20 cellular contexts compared by ENCODE assay signal in genomic region chr13:85541476-85541875, GRCh38.
A peak's percentile ranks its signal among the peaks of the same experiment; 100 is the strongest.
DNase-seq lines count a peak whose midpoint lies in the region; ATAC-seq, FAIRE-seq and TF ChIP-seq lines count a peak whose summit lies in the region.
"Had no signal": no experiment of that assay in that cellular context is flagged by ENCODE, and none has a peak within 500 bp of the region (broad histone marks: within the 10 kb centered on the region; RNA-seq: fewer than 3 reads in every experiment).

No MANE protein-coding gene starts in this region.

- no peaks in the 10 kb centered on the region for H3K36me3 ChIP-seq in OCI-LY1 (ENCODE audit: insufficient read depth, low read length)
- H3K36me3 ChIP-seq: BLaER1 treated with 17β-estradiol and CSF1 and Interleukin-3, amounts not matched to agents 10 nM and 100 nM; HAP-1; Peyer's patch had no signal

- peak; percentile 85 for ATAC-seq in left colon
- no peak for ATAC-seq in HG02840 (IDR thresholded peaks at IDR 0.05; ENCODE audit: low FRiP score, unreplicated experiment)
- ATAC-seq: A549 had no signal

- DNase-seq in activated naive CD4-positive, alpha-beta T cell treated with anti-CD3 and anti-CD28 coated beads, Interleukin-2, amount 10 ng/mL, durations not matched to agents 7 days and 5 days = no peak
- no peak for DNase-seq in activated naive CD4-positive, alpha-beta T cell treated with Interleukin-2 at 50 U/mL for 16 hours
- DNase-seq in H54 (ENCODE audit: insufficient read length, low spot score) (no peak), left colon (no peak), OCI-M2 (lab: John Stamatoyannopoulos, UW; ENCODE audit: unreplicated experiment) (no peak), D341Med (ENCODE audit: low spot score) (no peak)
- DNase-seq: DMS 273 treated with DMSO at 0.1 percent for 48 hours, KBM-7, NCI-H1417 treated with DMSO at 0.1 percent for 48 hours, NCI-H187 treated with DMSO at 0.1 percent for 48 hours, NCI-H2227 treated with DMSO at 0.1 percent for 48 hours, NCI-H524 treated with DMSO at 0.1 percent for 48 hours, Peyer's patch had no signal

- no peaks in the 10 kb centered on the region for H3K27me3 Mint-ChIP-seq in activated naive CD4-positive, alpha-beta T cell treated with anti-CD3 and anti-CD28 coated beads, Interleukin-2, amount 10 ng/mL, durations not matched to agents 7 days and 5 days

- H3K27ac Mint-ChIP-seq in activated naive CD4-positive, alpha-beta T cell treated with anti-CD3 and anti-CD28 coated beads, Interleukin-2, amount 10 ng/mL, durations not matched to agents 7 days and 5 days = peak overlapping the region; percentile 55

- no peak overlapping the region for H3K4me3 ChIP-seq in OCI-LY1 (ENCODE audit: low read depth, low read length, poor library complexity, severe bottlenecking)
- H3K4me3 ChIP-seq: A549; BLaER1 treated with 17β-estradiol and CSF1 and Interleukin-3, amounts not matched to agents 10 nM and 100 nM; HAP-1; Peyer's patch; SK-N-MC had no signal

- H3F3A ChIP-seq in OCI-LY1 (ENCODE audit: insufficient read depth, low read length) = no peaks in the 10 kb centered on the region

- H3K9ac ChIP-seq in OCI-LY1 (ENCODE audit: low read length) = no peak overlapping the region
- H3K9ac ChIP-seq: BLaER1 treated with 17β-estradiol and CSF1 and Interleukin-3, amounts not matched to agents 10 nM and 100 nM had no signal

- peaks cover 8% of the 10 kb centered on the region for H3K4me1 Mint-ChIP-seq in activated naive CD4-positive, alpha-beta T cell treated with anti-CD3 and anti-CD28 coated beads, Interleukin-2, amount 10 ng/mL, durations not matched to agents 7 days and 5 days

- H3K4me2 ChIP-seq in OCI-LY1 (ENCODE audit: low read length) = no peak overlapping the region; the same call in 1 of the 2 replicates
- H3K4me2 ChIP-seq: A549 had no signal

- no peaks in the 10 kb centered on the region for H3K36me3 Mint-ChIP-seq in activated naive CD4-positive, alpha-beta T cell treated with anti-CD3 and anti-CD28 coated beads, Interleukin-2, amount 10 ng/mL, durations not matched to agents 7 days and 5 days

- CTCF ChIA-PET in activated naive CD4-positive, alpha-beta T cell treated with anti-CD3 and anti-CD28 coated beads, Interleukin-2, amount 10 ng/mL, durations not matched to agents 7 days and 5 days (lab: Charles Lee) = no interaction called here

- H3K9me3 ChIP-seq in OCI-LY1 (ENCODE audit: low read length) = no peaks in the 10 kb centered on the region
- H3K9me3 ChIP-seq: A549; BLaER1 treated with 17β-estradiol and CSF1 and Interleukin-3, amounts not matched to agents 10 nM and 100 nM; HAP-1; Peyer's patch had no signal

- H3K9me3 Mint-ChIP-seq in activated naive CD4-positive, alpha-beta T cell treated with anti-CD3 and anti-CD28 coated beads, Interleukin-2, amount 10 ng/mL, durations not matched to agents 7 days and 5 days = no peaks in the 10 kb centered on the region

- peaks cover 38% of the 10 kb centered on the region for H3K4me1 ChIP-seq in OCI-LY1 (ENCODE audit: insufficient read depth, low read length, severe bottlenecking)
- H3K4me1 ChIP-seq: HAP-1, Peyer's patch had no signal

- peak overlapping the region; percentile 50 for H3K27ac ChIP-seq in OCI-LY1 (ENCODE audit: low read depth, low read length, poor library complexity, severe bottlenecking)
- H3K27ac ChIP-seq: A549; BLaER1 treated with 17β-estradiol and CSF1 and Interleukin-3, amounts not matched to agents 10 nM and 100 nM; Peyer's patch; SK-N-MC had no signal

- TF ChIP-seq POLR2A in H54 (IDR thresholded peaks at IDR 0.05; ENCODE audit: low read depth, low read length) = no peak

- no peak for TF ChIP-seq CTCF in OCI-LY1 (IDR thresholded peaks at IDR 0.05; ENCODE audit: low read length)

- H3K27me3 ChIP-seq in OCI-LY1 (ENCODE audit: insufficient read depth, low read length) = no peaks in the 10 kb centered on the region
- H3K27me3 ChIP-seq: BLaER1 treated with 17β-estradiol and CSF1 and Interleukin-3, amounts not matched to agents 10 nM and 100 nM; Peyer's patch had no signal

- intact Hi-C loops in left colon (cut with DNase I, micrococcal nuclease) = no loop called here

- FAIRE-seq in H54 (lab: Jason Lieb, UNC) = peak; percentile 58
- FAIRE-seq: A549, G401.6 had no signal

- no peaks in the 10 kb centered on the region for H3K79me2 ChIP-seq in OCI-LY1 (ENCODE audit: insufficient read depth, low read length)

- H4K20me1 ChIP-seq in OCI-LY1 (ENCODE audit: insufficient read depth, low read length) = no peaks in the 10 kb centered on the region
- H4K20me1 ChIP-seq: BLaER1 treated with 17β-estradiol and CSF1 and Interleukin-3, amounts not matched to agents 10 nM and 100 nM had no signal

- no peak overlapping the region for H3K4me3 Mint-ChIP-seq in activated naive CD4-positive, alpha-beta T cell treated with anti-CD3 and anti-CD28 coated beads, Interleukin-2, amount 10 ng/mL, durations not matched to agents 7 days and 5 days

- no peaks in the 10 kb centered on the region for H3K9me2 ChIP-seq in OCI-LY1 (ENCODE audit: low read depth, low read length)

- no peak overlapping the region for H2AFZ ChIP-seq in OCI-LY1 (ENCODE audit: low read length)
